In the genomic region with DNA sequence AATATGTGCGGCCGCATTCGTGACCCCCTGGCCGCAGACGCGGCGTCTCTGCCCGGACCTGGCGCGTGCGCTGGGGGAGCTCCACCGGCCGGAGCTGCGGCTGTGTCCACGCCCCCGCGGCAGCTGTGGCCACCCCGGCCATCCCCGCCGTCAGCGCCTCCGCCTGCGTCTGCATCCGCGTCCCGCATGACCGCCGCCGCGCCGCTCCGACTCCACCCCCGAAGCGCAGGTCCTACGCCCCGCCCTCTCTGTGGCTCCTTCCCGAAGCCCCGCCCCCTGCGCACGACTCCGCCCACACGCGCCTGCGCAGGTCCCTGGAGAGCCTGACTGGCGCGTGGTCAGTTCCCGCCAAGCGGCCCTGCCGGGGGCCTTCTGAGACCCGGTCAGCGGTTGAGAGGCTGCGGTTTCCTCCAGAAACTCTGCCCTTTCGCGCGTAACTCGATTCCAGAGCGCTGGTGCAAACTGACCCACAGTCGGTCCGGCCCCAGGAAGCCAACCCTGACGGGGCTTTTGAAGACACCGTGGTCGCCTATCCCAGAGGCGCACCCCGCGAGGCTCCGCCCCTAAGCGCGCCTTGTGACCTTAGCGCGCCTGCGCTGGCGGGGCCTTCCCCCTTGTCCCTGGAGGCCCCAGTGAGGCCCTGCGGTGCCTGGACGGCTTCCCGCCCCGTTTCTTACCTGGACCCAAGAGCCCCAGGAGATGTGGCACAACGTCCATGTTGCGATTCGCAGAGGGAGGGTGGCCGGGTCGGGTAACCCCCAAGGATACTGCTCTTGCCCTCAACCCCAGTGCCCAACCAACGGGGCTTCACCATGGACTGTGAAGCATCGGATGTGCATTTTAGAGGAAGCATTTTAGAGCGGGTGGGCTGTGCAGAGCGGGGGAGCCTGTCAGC, we compare ENCODE assay signal across 8 cellular contexts. TPM values are rescaled to one million over a fixed set of nuclear protein-coding genes. Genes with fewer than 3 reads are reported as not detected.
A peak's percentile ranks its signal among the peaks of the same experiment; 100 is the strongest.
DNase-seq lines count a peak whose midpoint lies in the region; TF ChIP-seq lines count a peak whose summit lies in the region.

A gene with protein sequence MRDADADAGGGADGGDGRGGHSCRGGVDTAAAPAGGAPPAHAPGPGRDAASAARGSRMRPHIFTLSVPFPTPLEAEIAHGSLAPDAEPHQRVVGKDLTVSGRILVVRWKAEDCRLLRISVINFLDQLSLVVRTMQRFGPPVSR (minus strand): TSS at position 554 of the 895 bp plus-strand sequence. CDS start 366 bp downstream, at position 188.

- H4K20me1 ChIP-seq in H9 (ENCODE audit: control insufficient read depth, insufficient read depth, insufficient read length) = no peaks in the 10 kb centered on the region

- H3K4me2 ChIP-seq in H9 (ENCODE audit: insufficient read depth, insufficient read length, low read length) = peak within 1 kb of the TSS; percentile 60

- no peak within 1 kb of the TSS for H3K23ac ChIP-seq in H9 (ENCODE audit: insufficient read length, low read depth, low read length)

- peaks cover 15% of the 10 kb centered on the region for H3K27me3 Mint-ChIP-seq in H9 (ENCODE audit: low read depth)

- H3K36me3 ChIP-seq in MG63 = 0 out of 2 replicates have a peak, but pooled peaks cover under 1% of the 10 kb centered on the region
- no peaks in the 10 kb centered on the region for H3K36me3 ChIP-seq in SJCRH30
- H3K36me3 ChIP-seq in neutrophil = no peaks in the 10 kb centered on the region

- H2BK15ac ChIP-seq in H9 (ENCODE audit: low read depth, low read length) = no peak within 1 kb of the TSS

- H3K27ac ChIP-seq in H9 (ENCODE audit: insufficient read length, low read depth, low read length) (no peak within 1 kb of the TSS), SJCRH30 (peak within 1 kb of the TSS; percentile 20; the same call in 1 of the 2 replicates), neutrophil (peak within 1 kb of the TSS; percentile 78)

- WGBS in H9 (ENCODE audit: extremely low coverage, insufficient read length, low lambda C conversion rate) = no CpG with 5 or more reads among the region's 85 CpGs

- H4K91ac ChIP-seq in H9 (ENCODE audit: insufficient read length, low read depth, low read length) = no peak within 1 kb of the TSS

- H3K23me2 ChIP-seq in H9 (ENCODE audit: insufficient read length, low read depth, low read length, poor library complexity, severe bottlenecking) = peaks cover 4% of the 10 kb centered on the region

- H4K5ac ChIP-seq in H9 (ENCODE audit: insufficient read length, low read depth, low read length) = no peak within 1 kb of the TSS

- no peak within 1 kb of the TSS for H3K9ac ChIP-seq in H9 (ENCODE audit: extremely low read depth, insufficient read length, low read length)

- H3K27me3 ChIP-seq in H9 (ENCODE audit: insufficient read depth, low read length) (no peaks in the 10 kb centered on the region), MG63 (no peaks in the 10 kb centered on the region), SJCRH30 (no peaks in the 10 kb centered on the region), neutrophil (no peaks in the 10 kb centered on the region)

- in situ Hi-C loops in G401 (cut with HindIII; ENCODE audit: low sequenced_read_pairs) = no loop called here

- no peak within 1 kb of the TSS for H2BK20ac ChIP-seq in H9 (ENCODE audit: low read depth, low read length, poor library complexity, severe bottlenecking)

- H3K36me3 Mint-ChIP-seq in H9 (ENCODE audit: insufficient read depth in 1 of 3, low read depth in 3 of 3) = peaks cover 12 to 30% (median 26%) of the 10 kb centered on the region in 3 experiments

- peak within 1 kb of the TSS; percentile 74 to 86 for H3K4me3 Mint-ChIP-seq in H9

- H3K4me3 ChIP-seq in MG63 = peak within 1 kb of the TSS; percentile 48
- peak within 1 kb of the TSS; percentile 60 for H3K4me3 ChIP-seq in SJCRH30
- H3K4me3 ChIP-seq in neutrophil (ENCODE audit: low read depth in 1 of 2, low read length in 1 of 2) = peak within 1 kb of the TSS; percentile 61 to 69

- peak within 1 kb of the TSS; percentile 83 for H3K18ac ChIP-seq in H9 (ENCODE audit: insufficient read length, low read depth, low read length)

- H4K8ac ChIP-seq in H9 (replicated peaks; ENCODE audit: insufficient read length, low read depth, low read length) = no peak within 1 kb of the TSS

- no peak within 1 kb of the TSS for H2BK12ac ChIP-seq in H9 (ENCODE audit: insufficient read length, low read depth, low read length)

- H3K4me1 Mint-ChIP-seq in H9 = peaks cover 6 to 13% of the 10 kb centered on the region in 2 experiments

- H2BK5ac ChIP-seq in H9 (ENCODE audit: insufficient read length, low read length) = no peak within 1 kb of the TSS

- H3K4ac ChIP-seq in H9 (ENCODE audit: low read depth, low read length) = no peak within 1 kb of the TSS

- no peak within 1 kb of the TSS for H3K56ac ChIP-seq in H9 (ENCODE audit: insufficient read length, low read depth, low read length)

- peak; percentile 88 for DNase-seq in G401 (ENCODE audit: low spot score)
- DNase-seq in H9 = peak; percentile 89
- DNase-seq in MG63 = peak; percentile 84
- DNase-seq in SJCRH30 = peak; percentile 88 to 90
- DNase-seq in activated gamma-delta T cell treated with anti-CD3 and anti-CD28 coated beads, Interleukin-2, amount 50 U/mL, for 16 hours (ENCODE audit: low read depth) = peak; percentile 88
- DNase-seq in foreskin melanocyte = peak; percentile 78

- no peak within 1 kb of the TSS for H3T11ph ChIP-seq in H9 (ENCODE audit: low read length)

- H3K14ac ChIP-seq in H9 (ENCODE audit: insufficient read depth, low read length) = peak within 1 kb of the TSS; percentile 91; the same call in 1 of the 2 replicates

- peaks cover 70 to 90% of the 10 kb centered on the region in 2 experiments for H3K9me3 Mint-ChIP-seq in H9

- H3K79me2 ChIP-seq in H9 (ENCODE audit: insufficient read depth, low read length) = no peaks in the 10 kb centered on the region

- peaks cover 23% of the 10 kb centered on the region for H3K9me3 ChIP-seq in H9 (ENCODE audit: control insufficient read depth, low read depth, low read length)
- H3K9me3 ChIP-seq in MG63 = no peaks in the 10 kb centered on the region
- H3K9me3 ChIP-seq in SJCRH30 (replicated peaks) = no peaks in the 10 kb centered on the region
- H3K9me3 ChIP-seq in neutrophil = no peaks in the 10 kb centered on the region

- no peak within 1 kb of the TSS for H2AK5ac ChIP-seq in H9 (ENCODE audit: insufficient read length, low read length)

- H3K4me1 ChIP-seq in H9 (ENCODE audit: insufficient read depth, low read length) (no peaks in the 10 kb centered on the region), SJCRH30 (no peaks in the 10 kb centered on the region), neutrophil (ENCODE audit: control insufficient read depth in 1 of 2, insufficient read depth in 1 of 2, low read depth in 1 of 2, low read length in 1 of 2) (peaks cover 5 to 14% of the 10 kb centered on the region in 2 experiments)

- H2BK120ac ChIP-seq in H9 (ENCODE audit: low read depth, low read length, poor library complexity, severe bottlenecking) = no peak within 1 kb of the TSS

- TF ChIP-seq CTCF in H9 (conservative IDR thresholded peaks at IDR 0.05) = no peak
- peak; percentile 24 for TF ChIP-seq CTCF in neutrophil (IDR thresholded peaks at IDR 0.05)
- TF ChIP-seq CTCF in subcutaneous adipose tissue (IDR thresholded peaks at IDR 0.05; ENCODE audit: low read depth) = no peak

- H3K27ac Mint-ChIP-seq in H9 = peak within 1 kb of the TSS in 1 of 3 experiments; percentile 87; a peak in 2 of 7 replicates

- H3K79me1 ChIP-seq in H9 (ENCODE audit: insufficient read depth, low read depth, low read length, poor library complexity, severe bottlenecking) = no peaks in the 10 kb centered on the region

- H2AFZ ChIP-seq in H9 (ENCODE audit: low read length) = no peak within 1 kb of the TSS

RNA-seq across cellular contexts. Expression of the gene that starts here (rescaled TPM):
- total RNA-seq in G401 (2014; rRNA removed; shearing (Covaris generic)) = 72.0 and 79.9 TPM in 2 replicates
- total RNA-seq in H9 (2021) (32.1 and 32.5 TPM in 2 replicates), subcutaneous adipose tissue (10 to 100 TPM in 3 of 4 donors, 1 to 10 TPM in 1; 5.7 to 17.0 (median 14.9) TPM)
- 20.5 and 25.7 TPM in 2 replicates for total RNA-seq in MG63 (2014; rRNA removed; shearing (Covaris generic); ENCODE audit: low replicate concordance)
- total RNA-seq in SJCRH30 (2014; rRNA removed; shearing (Covaris generic)) = 20.6 and 21.0 TPM in 2 replicates
